In genomic region chr2:85395912-85396475, GRCh38 we compare ENCODE assay signal across 1 cellular context.
TF ChIP-seq lines count a peak whose summit lies in the region.

No MANE protein-coding gene starts in this region.

TF ChIP-seq in HepG2, 621 proteins besides CTCF, POLR2A, EP300 and RAD21:
- no peak for TF ChIP-seq ZBTB3 (CRISPR knock-in tag; IDR thresholded peaks at IDR 0.05; ENCODE audit: borderline replicate concordance, low read depth)
- TF ChIP-seq MAFF (IDR thresholded peaks at IDR 0.05; ENCODE audit: low read depth, low read length), result peak; percentile 31
- peak; percentile 54 to 58 for TF ChIP-seq MAFK (conservative IDR thresholded peaks at IDR 0.05 in 1 of 2, IDR thresholded peaks at IDR 0.05 in 1 of 2; ENCODE audit: low read length in 2 of 2)
- no peak for TF ChIP-seq HOXA3 (CRISPR knock-in tag; IDR thresholded peaks at IDR 0.05)
- TF ChIP-seq PRDM15 (CRISPR knock-in tag; IDR thresholded peaks at IDR 0.05), result no peak
- TF ChIP-seq KDM5B (CRISPR knock-in tag; IDR thresholded peaks at IDR 0.05; ENCODE audit: borderline replicate concordance), result no peak
- TF ChIP-seq ZNF432 (CRISPR knock-in tag; IDR thresholded peaks at IDR 0.05; ENCODE audit: borderline replicate concordance), result no peak
- no peak for TF ChIP-seq ARNT (IDR thresholded peaks at IDR 0.05)
